Comparison of ENCODE assay signal across 8 cellular contexts in genomic region chr15:68818088-68818670, GRCh38. TPM values are rescaled to one million over a fixed set of nuclear protein-coding genes. Genes with fewer than 3 reads are reported as not detected.
DNase-seq lines count a peak whose midpoint lies in the region; ATAC-seq and TF ChIP-seq lines count a peak whose summit lies in the region.

No MANE protein-coding gene starts in this region.

- intact Hi-C loops in PC-9 (cut with micrococcal nuclease; ENCODE audit: unreplicated experiment) (no loop called here), natural killer cell (cut with micrococcal nuclease) (loop anchor here (5.0 to 10.0 kb wide), 2 partner anchors 36 to 973 kb away; partner anchors contain the start of gene RNU6-1), stomach (cut with DNase I; ENCODE audit: low total_unique reads) (no loop called here)

- peaks cover 14% of the 10 kb centered on the region; the same call in 1 of the 2 replicates for H3F3A ChIP-seq in PC-9 (ENCODE audit: insufficient read depth, low read depth)

- BruUV-seq in PC-9 (replicated peaks; lab: Mats Ljungman, UMichigan) = no TSS peak

- no peak for TF ChIP-seq POLR2A in stomach (IDR thresholded peaks at IDR 0.05)

- H3K4me1 ChIP-seq in PC-9 (replicated peaks; ENCODE audit: insufficient read depth) = peaks cover 29% of the 10 kb centered on the region
- peaks cover 32 to 56% (median 48%) of the 10 kb centered on the region in 4 donors for H3K4me1 ChIP-seq in stomach

- peaks cover 92% of the 10 kb centered on the region for H3K79me2 ChIP-seq in PC-9 (ENCODE audit: low read depth)

- H3K9me2 ChIP-seq in PC-9 (ENCODE audit: insufficient read depth) = no peaks in the 10 kb centered on the region

- H3K27me3 ChIP-seq in HL-60 (ENCODE audit: insufficient read depth, poor library complexity, severe bottlenecking) (no peaks in the 10 kb centered on the region), PC-9 (ENCODE audit: insufficient read depth, low read depth) (no peaks in the 10 kb centered on the region), stomach (no peaks in the 10 kb centered on the region)

- H3K27me3 Mint-ChIP-seq in activated T-helper 17 cell treated with anti-CD3 and anti-CD28 coated beads, Interleukin-2, amount 50 U/mL, for 72 hours = no peaks in the 10 kb centered on the region
- H3K27me3 Mint-ChIP-seq in natural killer cell (ENCODE audit: low read depth in 2 of 2) = no peaks in the 10 kb centered on the region

- CTCF ChIA-PET in PC-9 (lab: Charles Lee) = no interaction called here

- peak; percentile 20 for ATAC-seq in activated T-helper 17 cell treated with anti-CD3 and anti-CD28 coated beads, Interleukin-2, amount 50 U/mL, for 72 hours (replicated peaks)
- peak; percentile 35 to 42 (median 38) for ATAC-seq in natural killer cell

- peak overlapping the region; percentile 99 for H3K4me3 Mint-ChIP-seq in activated T-helper 17 cell treated with anti-CD3 and anti-CD28 coated beads, Interleukin-2, amount 50 U/mL, for 72 hours
- peak overlapping the region; percentile 100 for H3K4me3 Mint-ChIP-seq in natural killer cell

- peak; percentile 85 for DNase-seq in COR-L47 (lab: John Stamatoyannopoulos, UW)
- DNase-seq in HL-60 (ENCODE audit: low read depth in 1 of 2, low spot score in 1 of 2) = peak in 1 of 2 experiments; percentile 69
- peak; percentile 45 to 67 for DNase-seq in PC-9
- DNase-seq in fibroblast of mammary gland (ENCODE audit: low read depth) = peak; percentile 56
- peak; percentile 66 for DNase-seq in natural killer cell
- peak; percentile 65 for DNase-seq in stomach
- no peak for DNase-seq in GOT3 (lab: John Stamatoyannopoulos, UW)

- peak overlapping the region; percentile 71 for H2AFZ ChIP-seq in PC-9

- POLR2A ChIA-PET in PC-9 (lab: Charles Lee; ENCODE audit: unreplicated experiment) = interaction anchor here (0.6 to 0.7 kb wide), 2 partner anchors 596 to 1944 kb away, joined by 3 read pairs; partner anchors contain the start of gene KIF23

- H3K4me1 Mint-ChIP-seq in activated T-helper 17 cell treated with anti-CD3 and anti-CD28 coated beads, Interleukin-2, amount 50 U/mL, for 72 hours = peaks cover 24% of the 10 kb centered on the region
- H3K4me1 Mint-ChIP-seq in natural killer cell = peaks cover 57 to 60% of the 10 kb centered on the region in 2 donors

- peak overlapping the region; percentile 73 for H3K4me2 ChIP-seq in PC-9

- H3K36me3 Mint-ChIP-seq in activated T-helper 17 cell treated with anti-CD3 and anti-CD28 coated beads, Interleukin-2, amount 50 U/mL, for 72 hours (ENCODE audit: low read depth) = peaks cover 56% of the 10 kb centered on the region
- H3K36me3 Mint-ChIP-seq in natural killer cell = no peaks in the 10 kb centered on the region

- peaks cover 27% of the 10 kb centered on the region for H4K20me1 ChIP-seq in PC-9 (ENCODE audit: insufficient read depth)

- no peak overlapping the region for H3K27ac Mint-ChIP-seq in activated T-helper 17 cell treated with anti-CD3 and anti-CD28 coated beads, Interleukin-2, amount 50 U/mL, for 72 hours
- peak overlapping the region; percentile 97 to 99 for H3K27ac Mint-ChIP-seq in natural killer cell

- no peak for TF ChIP-seq CTCF in HL-60 (IDR thresholded peaks at IDR 0.05; ENCODE audit: insufficient read depth, low read length)
- no peak for TF ChIP-seq CTCF in PC-9 (conservative IDR thresholded peaks at IDR 0.05)
- TF ChIP-seq CTCF in fibroblast of mammary gland (conservative IDR thresholded peaks at IDR 0.05; ENCODE audit: control insufficient read depth, insufficient read depth, low read depth, low read length) = no peak
- no peak for TF ChIP-seq CTCF in natural killer cell (IDR thresholded peaks at IDR 0.05)
- TF ChIP-seq CTCF in stomach (IDR thresholded peaks at IDR 0.05) = no peak

- WGBS in stomach, 5 donors = 0 to 1% (median 0%) methylated on average over 28 to 59 of the region's 59 CpGs

- H3K9me3 ChIP-seq in PC-9 (ENCODE audit: insufficient read depth, low read depth) (no peaks in the 10 kb centered on the region), stomach (no peaks in the 10 kb centered on the region)

- no peaks in the 10 kb centered on the region for H3K9me3 Mint-ChIP-seq in activated T-helper 17 cell treated with anti-CD3 and anti-CD28 coated beads, Interleukin-2, amount 50 U/mL, for 72 hours
- no peaks in the 10 kb centered on the region for H3K9me3 Mint-ChIP-seq in natural killer cell

- TF ChIP-seq EP300 in stomach (IDR thresholded peaks at IDR 0.05) = no peak

- H3K4me3 ChIP-seq in HL-60 (replicated peaks; ENCODE audit: insufficient read depth, low read length) (peak overlapping the region; percentile 62), PC-9 (peak overlapping the region; percentile 89), fibroblast of mammary gland (ENCODE audit: control insufficient read depth, low read depth, low read length) (peak overlapping the region; percentile 89), stomach (peak overlapping the region; percentile 69 to 97 (median 89))

- H3K36me3 ChIP-seq in PC-9 (ENCODE audit: low read depth) (no peaks in the 10 kb centered on the region; the same call in 1 of the 2 replicates), stomach (no peaks in the 10 kb centered on the region)

- H3K27ac ChIP-seq in HL-60 (replicated peaks) = peak overlapping the region; percentile 100
- H3K27ac ChIP-seq in PC-9 = peak overlapping the region; percentile 87
- peak overlapping the region; percentile 98 to 100 (median 99) for H3K27ac ChIP-seq in stomach

RNA-seq across cellular contexts. Expression of gene ANP32A, which starts 2.5 kb away (rescaled TPM):
- total RNA-seq in PC-9 (2021) (151 and 182 TPM in 2 replicates), natural killer cell (100 to 1,000 TPM; 133 to 150 (median 148) TPM), stomach (100 to 1,000 TPM in 1 of 5 donors, 10 to 100 TPM in 4; 34.4 to 112 (median 65.2) TPM)
- total RNA-seq in activated T-helper 17 cell treated with anti-CD3 and anti-CD28 coated beads, Interleukin-2, amount 50 U/mL, for 72 hours = 100 to 1,000 TPM; 130 to 221 TPM
- 10 to 100 TPM; 53.1 to 80.5 (median 72.2) TPM for polyA plus RNA-seq in stomach
